Comparison of ENCODE assay signal across 8 cellular contexts in genomic region chr3:4987374-4988296, GRCh38. TPM values are rescaled to one million over a fixed set of nuclear protein-coding genes. Genes with fewer than 3 reads are reported as not detected.
A peak's percentile ranks its signal among the peaks of the same experiment; 100 is the strongest.
DNase-seq lines count a peak whose midpoint lies in the region; ATAC-seq, FAIRE-seq and TF ChIP-seq lines count a peak whose summit lies in the region.

No MANE protein-coding gene starts in this region.

- H3K36me3 ChIP-seq in CD8-positive, alpha-beta T cell (ENCODE audit: insufficient read depth, low read length): peaks cover 7% of the 10 kb centered on the region
- H3K36me3 ChIP-seq in PC-9 (ENCODE audit: low read depth) (0 out of 2 replicates have a peak, but pooled peaks cover 2% of the 10 kb centered on the region), H1 (ENCODE audit: control insufficient read depth in 2 of 4, insufficient read depth in 4 of 4, low read length in 3 of 4) (no peaks in the 10 kb centered on the region), neutrophil (peaks cover 10% of the 10 kb centered on the region)

- H3K27me3 ChIP-seq in CD8-positive, alpha-beta T cell (ENCODE audit: insufficient read depth, low read length): no peaks in the 10 kb centered on the region
- H3K27me3 ChIP-seq in PC-9 (ENCODE audit: insufficient read depth, low read depth) (no peaks in the 10 kb centered on the region), H1 (replicated peaks in 1 of 4; ENCODE audit: control insufficient read depth in 3 of 4, extremely low read depth in 1 of 4, insufficient read depth in 3 of 4, low read length in 3 of 4) (peaks cover 0 to 7% (median 6%) of the 10 kb centered on the region in 4 experiments; a peak in 4 of 7 replicates), neutrophil (no peaks in the 10 kb centered on the region)

- no peak for FAIRE-seq in H1 (lab: Jason Lieb, UNC)

- no peak overlapping the region for H4K5ac ChIP-seq in H1 (ENCODE audit: insufficient read length, low read depth, low read length)

- peak overlapping the region; percentile 52 for H3K4me3 ChIP-seq in CD8-positive, alpha-beta T cell (ENCODE audit: low read depth, low read length)
- peak overlapping the region; percentile 42; the same call in 1 of the 2 replicates for H3K4me3 ChIP-seq in PC-9
- peak overlapping the region; percentile 40 to 67 (median 60) for H3K4me3 ChIP-seq in H1 (ENCODE audit: extremely low read depth in 1 of 4, insufficient read depth in 2 of 4, low read depth in 3 of 4, low read length in 4 of 4)
- peak overlapping the region; percentile 67 to 69 for H3K4me3 ChIP-seq in neutrophil (ENCODE audit: low read depth in 1 of 2, low read length in 1 of 2)

- H3K27me3 Mint-ChIP-seq in CD8-positive, alpha-beta T cell (ENCODE audit: low read depth): no peaks in the 10 kb centered on the region

- H3K4me2 ChIP-seq in PC-9 (peak overlapping the region; percentile 77), H1 (ENCODE audit: insufficient read depth in 1 of 2, low read depth in 2 of 2, low read length in 2 of 2) (peak overlapping the region; percentile 70 to 82)

- peaks cover 18% of the 10 kb centered on the region for H3K79me2 ChIP-seq in PC-9 (ENCODE audit: low read depth)
- no peaks in the 10 kb centered on the region for H3K79me2 ChIP-seq in H1 (ENCODE audit: control insufficient read depth in 1 of 2, insufficient read depth in 2 of 2, low read length in 2 of 2)

- H3K9ac ChIP-seq in H1 (replicated peaks in 1 of 4; ENCODE audit: extremely low read depth in 1 of 4, low read depth in 3 of 4, low read length in 3 of 4): 0 out of 7 replicates have a peak overlapping the region, but pooled peaks of 1 of the 4 experiments have one; percentile 33

- H3K4me3 Mint-ChIP-seq in CD8-positive, alpha-beta T cell: peak overlapping the region; percentile 83

- peaks cover 38% of the 10 kb centered on the region for H3K4me1 ChIP-seq in CD8-positive, alpha-beta T cell (ENCODE audit: insufficient read depth, low read length)
- peaks cover 41% of the 10 kb centered on the region for H3K4me1 ChIP-seq in PC-9 (replicated peaks; ENCODE audit: insufficient read depth)
- peaks cover 0 to 8% (median 5%) of the 10 kb centered on the region in 4 experiments; a peak in 4 of 7 replicates for H3K4me1 ChIP-seq in H1 (replicated peaks in 1 of 4; ENCODE audit: control insufficient read depth in 3 of 4, insufficient read depth in 4 of 4, low read length in 3 of 4)
- peaks cover 43 to 54% of the 10 kb centered on the region in 2 experiments for H3K4me1 ChIP-seq in neutrophil (ENCODE audit: control insufficient read depth in 1 of 2, insufficient read depth in 1 of 2, low read depth in 1 of 2, low read length in 1 of 2)

- no peak for DNase-seq in CD8-positive, alpha-beta T cell
- no peak for DNase-seq in PC-9
- no peak for DNase-seq in H1 (ENCODE audit: low read depth in 1 of 2, low spot score in 2 of 2)
- DNase-seq in middle frontal gyrus (ENCODE audit: extremely low spot score, low spot score): no peak
- no peak for DNase-seq in stimulated activated naive CD4-positive, alpha-beta T cell (lab: John Stamatoyannopoulos, UW)

- H3K9me3 Mint-ChIP-seq in CD8-positive, alpha-beta T cell: no peaks in the 10 kb centered on the region

- no peak overlapping the region for H4K8ac ChIP-seq in H1 (ENCODE audit: extremely low read depth, insufficient read depth, low read length)

- H3K79me1 ChIP-seq in H1 (ENCODE audit: low read depth, low read length): no peaks in the 10 kb centered on the region

- no peak overlapping the region for H2AFZ ChIP-seq in PC-9
- H2AFZ ChIP-seq in H1 (ENCODE audit: low read length): no peak overlapping the region

- H2BK120ac ChIP-seq in H1 (replicated peaks; ENCODE audit: low read depth, low read length): no peak overlapping the region

- no peaks in the 10 kb centered on the region for H3K9me2 ChIP-seq in PC-9 (ENCODE audit: insufficient read depth)

- no peak overlapping the region for H3K18ac ChIP-seq in H1 (ENCODE audit: extremely low read depth, low read length)

- H2BK12ac ChIP-seq in H1 (ENCODE audit: low read depth, low read length): no peak overlapping the region

- 82% methylated on average over 8 of the region's 8 CpGs; no CpG with 5 or more reads in 1 of the 2 experiments for WGBS in H1 (ENCODE audit: extremely low coverage in 1 of 2, insufficient coverage in 1 of 2, insufficient read length in 1 of 2, insufficient replicate concordance in 2 of 2, low coverage in 1 of 2, low lambda C conversion rate in 2 of 2, missing lambda C conversion rate in 1 of 2), 2 experiments

- H3K4ac ChIP-seq in H1 (replicated peaks; ENCODE audit: insufficient read length, low read depth, low read length): no peak overlapping the region

- POLR2A ChIA-PET in CD8-positive, alpha-beta T cell (lab: Charles Lee): interaction anchor here (1.1 to 2.0 kb wide), 3 partner anchors 10 to 166 kb away, joined by 3 to 6 read pairs (median 3); no protein-coding TSS in a partner anchor
- POLR2A ChIA-PET in PC-9 (lab: Charles Lee; ENCODE audit: unreplicated experiment) (interaction anchor here (0.6 to 1.9 kb wide), 3 partner anchors 11 to 34 kb away, joined by 5 to 9 read pairs (median 5); no protein-coding TSS in a partner anchor), H1 (lab: Charles Lee; ENCODE audit: partially characterized antibody) (interaction anchor here (0.7 to 1.5 kb wide), 3 partner anchors 9 to 31 kb away, joined by 3 to 4 read pairs (median 4); no protein-coding TSS in a partner anchor)

- intact Hi-C loops in CD8-positive, alpha-beta T cell (cut with DNase I, micrococcal nuclease): loop anchor here in 1 of 2 experiments (10.0 kb wide), 1 partner anchor 683 kb away; the partner anchor contains the start of gene SETMAR
- intact Hi-C loops in PC-9 (cut with micrococcal nuclease; ENCODE audit: unreplicated experiment): loop anchor here (1.0 kb wide), 1 partner anchor 8 kb away; no protein-coding TSS in a partner anchor

- no peak overlapping the region for H2AK5ac ChIP-seq in H1 (ENCODE audit: low read depth, low read length)

- TF ChIP-seq RAD21 in H1 (IDR thresholded peaks at IDR 0.05 in 1 of 2, conservative IDR thresholded peaks at IDR 0.05 in 1 of 2; ENCODE audit: low read depth in 2 of 2, low read length in 2 of 2): no peak

- no peak for TF ChIP-seq EP300 in H1 (IDR thresholded peaks at IDR 0.05; ENCODE audit: borderline replicate concordance in 1 of 2, low read depth in 2 of 2, low read length in 2 of 2)

- ATAC-seq in CD8-positive, alpha-beta T cell: no peak
- ATAC-seq in HG03097 (IDR thresholded peaks at IDR 0.05; ENCODE audit: low FRiP score, unreplicated experiment): no peak
- ATAC-seq in HG03025 (IDR thresholded peaks at IDR 0.05; ENCODE audit: low FRiP score, unreplicated experiment): no peak

- TF ChIP-seq POLR2A in H1 (IDR thresholded peaks at IDR 0.05; ENCODE audit: control extremely low read depth in 1 of 2, low read depth in 2 of 2, low read length in 2 of 2): no peak

- peaks cover 15% of the 10 kb centered on the region for H3K36me3 Mint-ChIP-seq in CD8-positive, alpha-beta T cell

- no peaks in the 10 kb centered on the region for H3K9me3 ChIP-seq in CD8-positive, alpha-beta T cell (ENCODE audit: low read length)
- H3K9me3 ChIP-seq in PC-9 (ENCODE audit: insufficient read depth, low read depth) (no peaks in the 10 kb centered on the region), H1 (ENCODE audit: insufficient read depth in 2 of 2, low read depth in 1 of 2, low read length in 1 of 2) (no peaks in the 10 kb centered on the region), neutrophil (no peaks in the 10 kb centered on the region)

- peaks cover 28% of the 10 kb centered on the region for H3F3A ChIP-seq in PC-9 (ENCODE audit: insufficient read depth, low read depth)

- no TSS peak for BruUV-seq in PC-9 (replicated peaks; lab: Mats Ljungman, UMichigan)

- peaks cover 35% of the 10 kb centered on the region for H3K4me1 Mint-ChIP-seq in CD8-positive, alpha-beta T cell (ENCODE audit: low read depth)

- H3K27ac ChIP-seq in CD8-positive, alpha-beta T cell (ENCODE audit: low read depth, low read length): peak overlapping the region; percentile 19
- H3K27ac ChIP-seq in PC-9: peak overlapping the region; percentile 89
- H3K27ac ChIP-seq in H1 (ENCODE audit: low read depth, low read length): no peak overlapping the region
- peak overlapping the region; percentile 92 for H3K27ac ChIP-seq in neutrophil

- no peak overlapping the region for H4K91ac ChIP-seq in H1 (replicated peaks; ENCODE audit: insufficient read length, low read length)

- H3K27ac Mint-ChIP-seq in CD8-positive, alpha-beta T cell: peak overlapping the region; percentile 88

- H4K20me1 ChIP-seq in PC-9 (ENCODE audit: insufficient read depth) (no peaks in the 10 kb centered on the region), H1 (replicated peaks in 1 of 2; ENCODE audit: control insufficient read depth in 1 of 2, insufficient read depth in 2 of 2, low read length in 2 of 2) (peaks cover 0 to 2% of the 10 kb centered on the region in 2 experiments)

- H3K23me2 ChIP-seq in H1 (ENCODE audit: low read depth, low read length): peaks cover 6% of the 10 kb centered on the region; the same call in 1 of the 2 replicates

- no peak for TF ChIP-seq CTCF in CD8-positive, alpha-beta T cell (IDR thresholded peaks at IDR 0.05)
- TF ChIP-seq CTCF in PC-9 (conservative IDR thresholded peaks at IDR 0.05) (no peak), H1 (IDR thresholded peaks at IDR 0.05; ENCODE audit: control extremely low read depth in 1 of 3, insufficient read depth in 1 of 3, low read depth in 1 of 3, low read length in 3 of 3) (no peak), neutrophil (IDR thresholded peaks at IDR 0.05) (no peak)

- H2BK5ac ChIP-seq in H1 (ENCODE audit: low read depth, low read length): no peak overlapping the region

- H3K23ac ChIP-seq in H1 (ENCODE audit: insufficient read length): no peak overlapping the region

- no peak overlapping the region for H3K14ac ChIP-seq in H1 (ENCODE audit: insufficient read length)

- H3K56ac ChIP-seq in H1 (replicated peaks; ENCODE audit: insufficient read length, low read depth, low read length): no peak overlapping the region

- CTCF ChIA-PET in CD8-positive, alpha-beta T cell (lab: Charles Lee): interaction anchor here (0.6 to 4.3 kb wide), 7 partner anchors 9 to 276 kb away, joined by 3 to 31 read pairs (median 4); no protein-coding TSS in a partner anchor
- CTCF ChIA-PET in PC-9 (lab: Charles Lee) (interaction anchor here (0.6 to 1.8 kb wide), 2 partner anchors 11 to 276 kb away, joined by 3 to 7 read pairs; no protein-coding TSS in a partner anchor), H1 (lab: Charles Lee; ENCODE audit: partially characterized antibody) (interaction anchor here (0.7 to 5.2 kb wide), 8 partner anchors 9 to 276 kb away, joined by 3 to 29 read pairs (median 4); no protein-coding TSS in a partner anchor)

- H2BK20ac ChIP-seq in H1 (ENCODE audit: low read length): no peak overlapping the region

- H2BK15ac ChIP-seq in H1 (ENCODE audit: low read length): no peak overlapping the region

RNA-seq across cellular contexts. Expression of gene BHLHE40, which starts 8.4 kb away (rescaled TPM):
- total RNA-seq in CD8-positive, alpha-beta T cell: 100 to 1,000 TPM; 246 to 253 TPM
- total RNA-seq in PC-9 (2021): 45.5 and 51.2 TPM in 2 replicates
- total RNA-seq in H1 (2021; fragmentation: NEBNext Ultra II Directional; extraction: Animal tissue kit (Norgen Biotek cat#: 25700)): 2.0 and 2.2 TPM in 2 replicates
- polyA plus RNA-seq in H1 (2011; rRNA removed): 1.1 and 1.5 TPM in 2 replicates
- polyA plus RNA-seq in H1 (2011; cell fraction: cytosol; rRNA removed): 0.54 TPM
- polyA plus RNA-seq in H1 (2011; cell fraction: nucleus; rRNA removed): 1.9 TPM
- polyA plus RNA-seq in H1 (2012, experiment 1 of 2): 2.7 to 3.3 TPM (median 3.0 TPM) in 4 replicates
- polyA plus RNA-seq in H1 (2012, experiment 2 of 2): 1.0 TPM
- 2.5 TPM for polyA plus RNA-seq in H1 (2013, experiment 1 of 2)
- 2.5 TPM for polyA plus RNA-seq in H1 (2013, experiment 2 of 2)
- 0.98 and 1.2 TPM in 2 replicates for polyA minus RNA-seq in H1 (2011; rRNA and poly(A)+ RNA removed)
- 1.0 TPM for polyA minus RNA-seq in H1 (2011; cell fraction: cytosol; rRNA and poly(A)+ RNA removed)
- polyA minus RNA-seq in H1 (2011; cell fraction: nucleus; rRNA and poly(A)+ RNA removed): 2.6 TPM

Comparison
In these comparisons a context has a peak if more than half of its experiments do, and no peak if none do; other contexts are left out.
1. RNA of gene BHLHE40, which starts 8.4 kb away (total RNA-seq): 246 to 253 TPM in CD8-positive, alpha-beta T cell and 45.5 to 51.2 TPM in PC-9; 2.0 to 2.2 TPM in H1; every median in the first group is over 10 times any median in the second.
2. Peak in every context shown above with its lines, with median percentiles within 50 percentile points of each other: H3K4me3 ChIP-seq.